In the genomic region with DNA sequence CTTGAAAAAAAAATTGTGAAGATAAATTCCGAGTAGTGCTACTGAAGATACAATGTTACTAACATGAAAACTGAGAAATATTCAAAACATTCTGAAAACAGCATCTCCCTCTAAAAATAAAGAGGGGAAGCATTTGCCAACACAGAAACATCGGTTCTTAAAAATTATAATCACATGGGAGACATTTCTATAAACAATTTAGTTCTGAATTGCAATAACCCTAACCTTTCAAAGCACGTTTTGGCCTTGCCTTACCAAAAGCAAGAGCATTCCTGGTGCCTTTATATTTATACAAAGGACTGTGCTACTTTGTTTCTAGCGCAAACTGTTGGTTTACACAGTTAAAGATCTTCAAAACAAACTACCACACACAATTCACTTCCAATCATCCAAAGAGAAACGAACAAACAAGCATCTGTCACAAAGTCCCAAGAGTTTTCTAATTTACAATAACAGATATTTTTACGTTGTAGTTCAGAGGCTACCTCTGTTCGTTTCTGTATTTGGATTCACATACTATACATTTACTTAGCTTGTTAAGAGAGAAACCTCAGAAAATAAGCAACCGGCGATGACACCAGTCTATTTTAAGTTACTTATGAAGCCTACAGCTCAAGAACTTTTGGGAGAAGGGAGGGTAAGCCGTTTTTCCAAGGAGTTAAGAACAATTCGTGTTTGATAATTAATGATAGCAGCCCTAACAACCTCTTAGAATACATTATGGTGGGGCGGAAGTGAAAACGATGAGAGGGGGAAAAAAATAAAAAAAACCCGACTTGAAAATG, we compare ENCODE assay signal across 8 cellular contexts. TPM values are rescaled to one million over a fixed set of nuclear protein-coding genes. Genes with fewer than 3 reads are reported as not detected.
DNase-seq lines count a peak whose midpoint lies in the region; ATAC-seq, FAIRE-seq and TF ChIP-seq lines count a peak whose summit lies in the region.

No MANE protein-coding gene starts in this region.

- no peak for FAIRE-seq in GM12892 (lab: Jason Lieb, UNC)

- H3K36me3 Mint-ChIP-seq in activated CD4-positive, alpha-beta T cell treated with anti-CD3 and anti-CD28 coated beads, Interleukin-2, amount 10 ng/mL, durations not matched to agents 24 days and 14 days (ENCODE audit: low read depth) = peaks cover 11% of the 10 kb centered on the region
- peaks cover 6% of the 10 kb centered on the region for H3K36me3 Mint-ChIP-seq in activated naive CD8-positive, alpha-beta T cell treated with anti-CD3 and anti-CD28 coated beads, Interleukin-2, amount 10 ng/mL, durations not matched to agents 7 days and 5 days

- peaks cover 6% of the 10 kb centered on the region for H3K4me1 ChIP-seq in testis

- H3K27me3 ChIP-seq in kidney epithelial cell (ENCODE audit: control insufficient read depth, insufficient read depth, low read length) (no peaks in the 10 kb centered on the region), testis (no peaks in the 10 kb centered on the region)

- no peak for ATAC-seq in activated naive CD8-positive, alpha-beta T cell treated with anti-CD3 and anti-CD28 coated beads, Interleukin-2, amount 10 ng/mL, durations not matched to agents 7 days and 5 days (ENCODE audit: low read depth)

- peak overlapping the region; percentile 96 for H3K4me3 ChIP-seq in kidney epithelial cell (ENCODE audit: low read depth, low read length)
- H3K4me3 ChIP-seq in testis = peak overlapping the region; percentile 98 to 99

- peak overlapping the region; percentile 88 for H3K4me3 Mint-ChIP-seq in activated CD4-positive, alpha-beta T cell treated with anti-CD3 and anti-CD28 coated beads, Interleukin-2, amount 10 ng/mL, durations not matched to agents 24 days and 14 days
- peak overlapping the region; percentile 96 for H3K4me3 Mint-ChIP-seq in activated naive CD8-positive, alpha-beta T cell treated with anti-CD3 and anti-CD28 coated beads, Interleukin-2, amount 10 ng/mL, durations not matched to agents 7 days and 5 days

- H3K27ac Mint-ChIP-seq in activated CD4-positive, alpha-beta T cell treated with anti-CD3 and anti-CD28 coated beads, Interleukin-2, amount 10 ng/mL, durations not matched to agents 24 days and 14 days = peak overlapping the region; percentile 94
- H3K27ac Mint-ChIP-seq in activated naive CD8-positive, alpha-beta T cell treated with anti-CD3 and anti-CD28 coated beads, Interleukin-2, amount 10 ng/mL, durations not matched to agents 7 days and 5 days = peak overlapping the region; percentile 99

- H3K27me3 Mint-ChIP-seq in activated CD4-positive, alpha-beta T cell treated with anti-CD3 and anti-CD28 coated beads, Interleukin-2, amount 10 ng/mL, durations not matched to agents 24 days and 14 days = peaks cover 10% of the 10 kb centered on the region
- peaks cover 11% of the 10 kb centered on the region for H3K27me3 Mint-ChIP-seq in activated naive CD8-positive, alpha-beta T cell treated with anti-CD3 and anti-CD28 coated beads, Interleukin-2, amount 10 ng/mL, durations not matched to agents 7 days and 5 days

- TF ChIP-seq CTCF in kidney epithelial cell (IDR thresholded peaks at IDR 0.05; ENCODE audit: insufficient read depth, low read length, poor library complexity, severe bottlenecking) = no peak
- no peak for TF ChIP-seq CTCF in testis (IDR thresholded peaks at IDR 0.05)
- no peak for TF ChIP-seq CTCF in GM10266 (IDR thresholded peaks at IDR 0.05; ENCODE audit: control insufficient read depth, insufficient read depth, low read depth, missing control alignments)

- no peaks in the 10 kb centered on the region for H3K9me3 Mint-ChIP-seq in activated CD4-positive, alpha-beta T cell treated with anti-CD3 and anti-CD28 coated beads, Interleukin-2, amount 10 ng/mL, durations not matched to agents 24 days and 14 days
- no peaks in the 10 kb centered on the region for H3K9me3 Mint-ChIP-seq in activated naive CD8-positive, alpha-beta T cell treated with anti-CD3 and anti-CD28 coated beads, Interleukin-2, amount 10 ng/mL, durations not matched to agents 7 days and 5 days

- DNase-seq in activated CD4-positive, alpha-beta T cell treated with anti-CD3 and anti-CD28 coated beads, Interleukin-2, amount 10 ng/mL, durations not matched to agents 24 days and 14 days = no peak
- no peak for DNase-seq in activated CD4-positive, alpha-beta T cell treated with anti-CD3 and anti-CD28 coated beads for 4 hours
- no peak for DNase-seq in activated naive CD8-positive, alpha-beta T cell treated with anti-CD3 and anti-CD28 coated beads, Interleukin-2, amount 10 ng/mL, durations not matched to agents 7 days and 5 days
- DNase-seq in kidney epithelial cell (ENCODE audit: low read depth) (no peak), testis (no peak), GM12892 (ENCODE audit: insufficient read length) (no peak), NCI-H2029 treated with DMSO at 0.1 percent for 48 hours (lab: John Stamatoyannopoulos, UW) (no peak), GM10266 (ENCODE audit: extremely low spot score) (no peak)

- H3K9me3 ChIP-seq in testis = no peaks in the 10 kb centered on the region

- intact Hi-C loops in activated CD4-positive, alpha-beta T cell treated with anti-CD3 and anti-CD28 coated beads, Interleukin-2, amount 10 ng/mL, durations not matched to agents 24 days and 14 days (cut with micrococcal nuclease) = loop anchor here (1.0 to 10.0 kb wide), 8 partner anchors 19 to 645 kb away; a partner anchor contains a TSS
- intact Hi-C loops in testis (cut with DNase I; ENCODE audit: low total_unique reads) = no loop called here

- 0 to 1% methylated on average over 14 of the region's 14 CpGs for WGBS in testis, 2 donors

- POLR2A ChIA-PET in activated naive CD8-positive, alpha-beta T cell treated with anti-CD3 and anti-CD28 coated beads, Interleukin-2, amount 10 ng/mL, durations not matched to agents 7 days and 5 days (lab: Charles Lee) = interaction anchor here (1.0 kb wide), 1 partner anchor 162 kb away, joined by 3 read pairs; a partner anchor contains a TSS

- peaks cover 38% of the 10 kb centered on the region for H3K4me1 Mint-ChIP-seq in activated CD4-positive, alpha-beta T cell treated with anti-CD3 and anti-CD28 coated beads, Interleukin-2, amount 10 ng/mL, durations not matched to agents 24 days and 14 days
- H3K4me1 Mint-ChIP-seq in activated naive CD8-positive, alpha-beta T cell treated with anti-CD3 and anti-CD28 coated beads, Interleukin-2, amount 10 ng/mL, durations not matched to agents 7 days and 5 days = peaks cover 32% of the 10 kb centered on the region

- peak overlapping the region; percentile 92 to 95 for H3K27ac ChIP-seq in testis

- H3K36me3 ChIP-seq in kidney epithelial cell (ENCODE audit: control insufficient read depth, insufficient read depth, low read length) (no peaks in the 10 kb centered on the region), testis (ENCODE audit: low read depth, missing control alignments) (no peaks in the 10 kb centered on the region)

- TF ChIP-seq POLR2A in testis (IDR thresholded peaks at IDR 0.05) (no peak), GM12892 (IDR thresholded peaks at IDR 0.05; ENCODE audit: low read depth, low read length) (no peak)

RNA-seq across cellular contexts. Expression of a gene that starts 1.3 kb away (rescaled TPM):
- 54.5 and 55.7 TPM in 2 replicates for total RNA-seq in activated CD4-positive, alpha-beta T cell treated with anti-CD3 and anti-CD28 coated beads, Interleukin-2, amount 10 ng/mL, durations not matched to agents 24 days and 14 days
- total RNA-seq in activated naive CD8-positive, alpha-beta T cell treated with anti-CD3 and anti-CD28 coated beads, Interleukin-2, amount 10 ng/mL, durations not matched to agents 7 days and 5 days = 10 to 100 TPM; 54.5 to 54.6 TPM
- total RNA-seq in kidney epithelial cell = 41.6 and 49.8 TPM in 2 replicates
- total RNA-seq in testis = 10 to 100 TPM; 48.0 to 67.6 TPM
- polyA plus RNA-seq in testis (ENCODE audit: insufficient read depth, low read depth, low replicate concordance) = 34.6 TPM
- 48.9 TPM for polyA plus RNA-seq in GM12892 (2012; ENCODE audit: missing spikeins)
